ENCODE assay signal across 17 cellular contexts in genomic region chrX:134544189-134544588, GRCh38.
DNase-seq lines count a peak whose midpoint lies in the region; ATAC-seq and TF ChIP-seq lines count a peak whose summit lies in the region.
"Had no signal": no experiment of that assay in that cellular context is flagged by ENCODE, and none has a peak within 500 bp of the region (broad histone marks: within the 10 kb centered on the region; RNA-seq: fewer than 3 reads in every experiment).

No MANE protein-coding gene starts in this region.

- H3K9me3 ChIP-seq in heart left ventricle = no peaks in the 10 kb centered on the region
- H3K9me3 ChIP-seq in endodermal cell (ENCODE audit: control insufficient read depth, low read length) = no peaks in the 10 kb centered on the region
- no peaks in the 10 kb centered on the region for H3K9me3 ChIP-seq in muscle layer of duodenum (ENCODE audit: control insufficient read depth in 1 of 2, low read length in 2 of 2)
- H3K9me3 ChIP-seq in uterus = no peaks in the 10 kb centered on the region
- no peaks in the 10 kb centered on the region for H3K9me3 ChIP-seq in CD8-positive, alpha-beta T cell (ENCODE audit: low read length)
- H3K9me3 ChIP-seq: prostate gland had no signal

- no peaks in the 10 kb centered on the region for H3K36me3 Mint-ChIP-seq in endodermal cell (ENCODE audit: low read depth)
- H3K36me3 Mint-ChIP-seq in CD8-positive, alpha-beta T cell = no peaks in the 10 kb centered on the region
- H3K36me3 Mint-ChIP-seq: IgD-negative memory B cell had no signal

- H3K27me3 Mint-ChIP-seq in endodermal cell (ENCODE audit: insufficient read depth) = peaks cover 43% of the 10 kb centered on the region
- H3K27me3 Mint-ChIP-seq in CD8-positive, alpha-beta T cell (ENCODE audit: low read depth) = peaks cover 26% of the 10 kb centered on the region

- H3K27ac ChIP-seq in heart left ventricle (peak overlapping the region in 1 of 12 donors; percentile 63), endodermal cell (ENCODE audit: low read depth, low read length) (no peak overlapping the region), muscle layer of duodenum (ENCODE audit: low read length) (no peak overlapping the region), uterus (peak overlapping the region; percentile 20 to 62)
- H3K27ac ChIP-seq in CD8-positive, alpha-beta T cell (ENCODE audit: low read depth, low read length) = no peak overlapping the region
- H3K27ac ChIP-seq: prostate gland, VCaP had no signal

- H3K4me1 Mint-ChIP-seq in endodermal cell = peaks cover 20% of the 10 kb centered on the region
- peaks cover 20% of the 10 kb centered on the region for H3K4me1 Mint-ChIP-seq in CD8-positive, alpha-beta T cell (ENCODE audit: low read depth)

- no peak for ATAC-seq in heart left ventricle
- no peak for ATAC-seq in Right ventricle myocardium superior (ENCODE audit: poor library complexity)
- no peak for ATAC-seq in CD8-positive, alpha-beta T cell
- ATAC-seq: activated CD8-positive, alpha-beta T cell treated with anti-CD3 and anti-CD28 coated beads for 36 hours; activated T-cell treated with anti-CD3 and anti-CD28 coated beads, Interleukin-2, amount 50 U/mL, for 72 hours; HCT116; left cardiac atrium; Panc1 had no signal

- peak overlapping the region; percentile 67 for H3K4me3 Mint-ChIP-seq in endodermal cell
- no peak overlapping the region for H3K4me3 Mint-ChIP-seq in CD8-positive, alpha-beta T cell
- H3K4me3 Mint-ChIP-seq: activated CD8-positive, alpha-beta T cell treated with anti-CD3 and anti-CD28 coated beads for 36 hours had no signal

- DNase-seq in heart left ventricle (no peak), Right ventricle myocardium superior (no peak), endodermal cell (no peak), uterus (no peak), AG08395 (ENCODE audit: low spot score) (no peak)
- no peak for DNase-seq in CD8-positive, alpha-beta T cell
- no peak for DNase-seq in stimulated activated CD4-positive, alpha-beta T cell treated with anti-CD3 and anti-CD28 coated beads, Interleukin-2, amount 100 ng/mL, for 24 hours
- DNase-seq: activated CD8-positive, alpha-beta T cell treated with anti-CD3 and anti-CD28 coated beads for 36 hours; activated T-cell treated with anti-CD3 and anti-CD28 coated beads, Interleukin-2, amount 50 U/mL, for 72 hours; left cardiac atrium; NCI-H748 treated with DMSO at 0.1 percent for 48 hours had no signal

- H3K36me3 ChIP-seq in heart left ventricle = no peaks in the 10 kb centered on the region
- no peaks in the 10 kb centered on the region for H3K36me3 ChIP-seq in endodermal cell (ENCODE audit: control insufficient read depth, insufficient read depth, low read length)
- H3K36me3 ChIP-seq in muscle layer of duodenum (ENCODE audit: control insufficient read depth in 1 of 2, insufficient read depth in 2 of 2, low read length in 2 of 2) = no peaks in the 10 kb centered on the region
- H3K36me3 ChIP-seq in uterus = no peaks in the 10 kb centered on the region
- H3K36me3 ChIP-seq in CD8-positive, alpha-beta T cell (ENCODE audit: insufficient read depth, low read length) = no peaks in the 10 kb centered on the region
- H3K36me3 ChIP-seq: prostate gland had no signal

- WGBS in heart left ventricle, 4 donors = 34 to 56% (median 45%) methylated on average over 7 of the region's 7 CpGs
- 59 to 63% methylated on average over 3 to 4 of the region's 7 CpGs for WGBS in endodermal cell (ENCODE audit: insufficient coverage in 1 of 2, insufficient read length in 1 of 2), 2 experiments

- TF ChIP-seq POLR2A in heart left ventricle (IDR thresholded peaks at IDR 0.05) (no peak), uterus (IDR thresholded peaks at IDR 0.05) (no peak)

- peaks cover 52% of the 10 kb centered on the region for H3K9me3 Mint-ChIP-seq in endodermal cell
- H3K9me3 Mint-ChIP-seq in CD8-positive, alpha-beta T cell = no peaks in the 10 kb centered on the region
- H3K9me3 Mint-ChIP-seq: activated CD8-positive, alpha-beta T cell treated with anti-CD3 and anti-CD28 coated beads for 36 hours; activated T-cell treated with anti-CD3 and anti-CD28 coated beads, Interleukin-2, amount 50 U/mL, for 72 hours had no signal

- peak overlapping the region in 9 of 12 donors; percentile 38 to 55 (median 45) for H3K4me3 ChIP-seq in heart left ventricle
- H3K4me3 ChIP-seq in endodermal cell (ENCODE audit: low read length) = peak overlapping the region; percentile 49
- H3K4me3 ChIP-seq in muscle layer of duodenum (ENCODE audit: low read depth in 1 of 2, low read length in 2 of 2) = peak overlapping the region; percentile 7 to 45
- H3K4me3 ChIP-seq in uterus = peak overlapping the region in 1 of 2 donors; percentile 25
- H3K4me3 ChIP-seq in CD8-positive, alpha-beta T cell (ENCODE audit: low read depth, low read length) = no peak overlapping the region
- H3K4me3 ChIP-seq: prostate gland had no signal

- intact Hi-C loops in heart left ventricle (cut with DNase I) (no loop called here), Right ventricle myocardium superior (cut with DNase I) (no loop called here), uterus (cut with DNase I; ENCODE audit: low total_unique reads) (no loop called here)
- intact Hi-C loops in CD8-positive, alpha-beta T cell (cut with DNase I, micrococcal nuclease) = no loop called here

- POLR2A ChIA-PET in CD8-positive, alpha-beta T cell (lab: Charles Lee) = no interaction called here

- no peak overlapping the region for H3K27ac Mint-ChIP-seq in endodermal cell
- H3K27ac Mint-ChIP-seq in CD8-positive, alpha-beta T cell = no peak overlapping the region
- H3K27ac Mint-ChIP-seq: activated CD8-positive, alpha-beta T cell treated with anti-CD3 and anti-CD28 coated beads for 36 hours; activated T-cell treated with anti-CD3 and anti-CD28 coated beads, Interleukin-2, amount 50 U/mL, for 72 hours; IgD-negative memory B cell had no signal

- H3K27me3 ChIP-seq in heart left ventricle (peaks cover 0 to 34% (median 0%) of the 10 kb centered on the region in 9 donors), endodermal cell (ENCODE audit: control insufficient read depth, insufficient read depth, low read length, poor library complexity, severe bottlenecking) (no peaks in the 10 kb centered on the region), muscle layer of duodenum (ENCODE audit: low read depth, low read length) (peaks cover 10% of the 10 kb centered on the region), uterus (peaks cover 4 to 42% of the 10 kb centered on the region in 2 donors)
- H3K27me3 ChIP-seq in CD8-positive, alpha-beta T cell (ENCODE audit: insufficient read depth, low read length) = peaks cover 21% of the 10 kb centered on the region

- H3K4me1 ChIP-seq in heart left ventricle (peaks cover 0 to 13% (median 0%) of the 10 kb centered on the region in 12 donors), endodermal cell (ENCODE audit: control insufficient read depth, insufficient read depth, low read length) (no peaks in the 10 kb centered on the region), muscle layer of duodenum (ENCODE audit: control insufficient read depth in 1 of 2, insufficient read depth in 2 of 2, low read length in 2 of 2) (no peaks in the 10 kb centered on the region), uterus (no peaks in the 10 kb centered on the region)
- peaks cover 10% of the 10 kb centered on the region for H3K4me1 ChIP-seq in CD8-positive, alpha-beta T cell (ENCODE audit: insufficient read depth, low read length)
- H3K4me1 ChIP-seq: prostate gland had no signal

- no peak overlapping the region for H3K9ac ChIP-seq in endodermal cell (ENCODE audit: extremely low read depth, low read length, poor library complexity, severe bottlenecking)

- CTCF ChIA-PET in CD8-positive, alpha-beta T cell (lab: Charles Lee) = interaction anchor here (0.7 kb wide), 1 partner anchor 16 kb away, joined by 3 read pairs; no protein-coding TSS in a partner anchor

- TF ChIP-seq CTCF in heart left ventricle (IDR thresholded peaks at IDR 0.05) (no peak), endodermal cell (conservative IDR thresholded peaks at IDR 0.05) (no peak), uterus (IDR thresholded peaks at IDR 0.05) (no peak)
- no peak for TF ChIP-seq CTCF in CD8-positive, alpha-beta T cell (IDR thresholded peaks at IDR 0.05)

Comparison
In these comparisons a context has a peak if more than half of its experiments do, and no peak if none do; other contexts are left out.
1. H3K27ac ChIP-seq: peak in uterus (2 of 2); none in endodermal cell (single experiment), muscle layer of duodenum (single experiment) and CD8-positive, alpha-beta T cell (single experiment).